Comparison of ENCODE assay signal across 9 cellular contexts in genomic region chr3:156817931-156818765, GRCh38. TPM values are rescaled to one million over a fixed set of nuclear protein-coding genes. Genes with fewer than 3 reads are reported as not detected.
DNase-seq lines count a peak whose midpoint lies in the region; ATAC-seq and TF ChIP-seq lines count a peak whose summit lies in the region.
"Had no signal": no experiment of that assay in that cellular context is flagged by ENCODE, and none has a peak within 500 bp of the region (broad histone marks: within the 10 kb centered on the region; RNA-seq: fewer than 3 reads in every experiment).

No MANE protein-coding gene starts in this region.

- H4K20me1 ChIP-seq in PC-9 (ENCODE audit: insufficient read depth), result no peaks in the 10 kb centered on the region

- intact Hi-C loops in PC-9 (cut with micrococcal nuclease; ENCODE audit: unreplicated experiment), result loop anchor here (1.0 to 5.0 kb wide), 6 partner anchors 8 to 312 kb away; partner anchors contain the start of genes LEKR1, SSR3 and TIPARP
- intact Hi-C loops in prostate gland (cut with DNase I), result loop anchor here (2.0 to 10.0 kb wide), 2 partner anchors 143 to 283 kb away; partner anchors contain the start of gene TIPARP
- intact Hi-C loops in ovary (cut with DNase I), result loop anchor here in 3 of 4 donors (5.0 to 10.0 kb wide), 5 partner anchors 113 to 317 kb away; partner anchors contain the start of gene TIPARP (in 1 of the 3)

- H3K9me3 ChIP-seq in PC-9 (ENCODE audit: insufficient read depth, low read depth) (no peaks in the 10 kb centered on the region), prostate gland (no peaks in the 10 kb centered on the region), ovary (no peaks in the 10 kb centered on the region)
- no peaks in the 10 kb centered on the region for H3K9me3 ChIP-seq in effector memory CD4-positive, alpha-beta T cell (ENCODE audit: control insufficient read depth, low read length)

- H3K36me3 ChIP-seq in PC-9 (ENCODE audit: low read depth), result no peaks in the 10 kb centered on the region
- no peaks in the 10 kb centered on the region for H3K36me3 ChIP-seq in effector memory CD4-positive, alpha-beta T cell (ENCODE audit: control insufficient read depth, insufficient read depth, low read length)
- H3K36me3 ChIP-seq in prostate gland, result no peaks in the 10 kb centered on the region
- H3K36me3 ChIP-seq in ovary, result no peaks in the 10 kb centered on the region

- no TSS peak for BruUV-seq in PC-9 (replicated peaks; lab: Mats Ljungman, UMichigan)

- H2AFZ ChIP-seq in PC-9, result peak overlapping the region; percentile 82

- no peaks in the 10 kb centered on the region for H3K9me2 ChIP-seq in PC-9 (ENCODE audit: insufficient read depth)

- H3K27ac ChIP-seq in PC-9, result peak overlapping the region; percentile 97
- peak overlapping the region; percentile 68 for H3K27ac ChIP-seq in effector memory CD4-positive, alpha-beta T cell (ENCODE audit: insufficient read depth, low read length, poor library complexity, severe bottlenecking)
- H3K27ac ChIP-seq in prostate gland, result peak overlapping the region; percentile 79 to 80
- H3K27ac ChIP-seq in ovary, result peak overlapping the region in 1 of 2 donors; percentile 66

- POLR2A ChIA-PET in PC-9 (lab: Charles Lee; ENCODE audit: unreplicated experiment), result interaction anchor here (1.1 to 1.6 kb wide), 2 partner anchors 270 to 271 kb away, joined by 3 to 6 read pairs; no protein-coding TSS in a partner anchor

- CTCF ChIA-PET in PC-9 (lab: Charles Lee), result interaction anchor here (0.7 kb wide), 1 partner anchor 271 kb away, joined by 3 read pairs; no protein-coding TSS in a partner anchor

- no peak for ATAC-seq in GM18858 (IDR thresholded peaks at IDR 0.05; ENCODE audit: unreplicated experiment)
- ATAC-seq in HG02973 (IDR thresholded peaks at IDR 0.05; ENCODE audit: unreplicated experiment), result no peak

- H3K27me3 ChIP-seq in PC-9 (ENCODE audit: insufficient read depth, low read depth), result no peaks in the 10 kb centered on the region
- H3K27me3 ChIP-seq in effector memory CD4-positive, alpha-beta T cell (replicated peaks; ENCODE audit: control insufficient read depth, insufficient read depth, low read length, poor library complexity, severe bottlenecking), result no peaks in the 10 kb centered on the region
- H3K27me3 ChIP-seq in prostate gland (replicated peaks; ENCODE audit: insufficient read depth), result no peaks in the 10 kb centered on the region
- no peaks in the 10 kb centered on the region for H3K27me3 ChIP-seq in ovary

- H3K4me1 ChIP-seq in PC-9 (replicated peaks; ENCODE audit: insufficient read depth) (peaks cover 60% of the 10 kb centered on the region), prostate gland (replicated peaks) (peaks cover 3% of the 10 kb centered on the region), ovary (ENCODE audit: insufficient read depth) (no peaks in the 10 kb centered on the region)
- H3K4me1 ChIP-seq in effector memory CD4-positive, alpha-beta T cell (ENCODE audit: control insufficient read depth, insufficient read depth, low read length, poor library complexity, severe bottlenecking), result peaks cover 14% of the 10 kb centered on the region

- TF ChIP-seq CTCF in PC-9 (conservative IDR thresholded peaks at IDR 0.05) (no peak), prostate gland (IDR thresholded peaks at IDR 0.05) (no peak), ovary (IDR thresholded peaks at IDR 0.05) (no peak)

- peaks cover 36% of the 10 kb centered on the region for H3K79me2 ChIP-seq in PC-9 (ENCODE audit: low read depth)

- peak overlapping the region; percentile 87 for H3K4me2 ChIP-seq in PC-9

- no peak for TF ChIP-seq EP300 in ovary (IDR thresholded peaks at IDR 0.05)

- DNase-seq in EL (peak; percentile 18), PC-9 (peak in 1 of 2 experiments; percentile 43), prostate gland (ENCODE audit: low spot score) (no peak), NCI-H146 (lab: John Stamatoyannopoulos, UW) (no peak), ovary (no peak)
- no peak for DNase-seq in effector memory CD4-positive, alpha-beta T cell
- DNase-seq: stimulated activated CD4-positive, alpha-beta T cell treated with anti-CD3 and anti-CD28 coated beads, Interleukin-1b, Interleukin-23, amount 100 ng/mL, for 48 hours had no signal

- H3K4me3 ChIP-seq in PC-9 (peak overlapping the region; percentile 87), prostate gland (peak overlapping the region in 1 of 2 donors; percentile 57), ovary (no peak overlapping the region)
- peak overlapping the region; percentile 59 for H3K4me3 ChIP-seq in effector memory CD4-positive, alpha-beta T cell (ENCODE audit: insufficient read depth, low read depth, low read length, poor library complexity, severe bottlenecking)

- TF ChIP-seq POLR2A in prostate gland (IDR thresholded peaks at IDR 0.05) (no peak), ovary (IDR thresholded peaks at IDR 0.05) (no peak)

- peaks cover 30% of the 10 kb centered on the region for H3F3A ChIP-seq in PC-9 (ENCODE audit: insufficient read depth, low read depth)

- WGBS in prostate gland, result 90% methylated on average over 4 of the region's 4 CpGs
- WGBS in ovary, 3 donors, result 89 to 95% (median 94%) methylated on average over 4 of the region's 4 CpGs

RNA-seq across cellular contexts. Expression of gene LEKR1, which starts 8.0 kb away (rescaled TPM):
- total RNA-seq in PC-9 (2021) (3.2 and 3.9 TPM in 2 replicates), prostate gland (1 to 10 TPM; 2.2 to 4.4 TPM), ovary (1 to 10 TPM; 1.5 to 7.8 (median 2.6) TPM)
- under 1 TPM; 0.38 to 0.41 TPM for polyA plus RNA-seq in ovary
